Comparison of ENCODE assay signal across 18 cellular contexts in the genomic region with DNA sequence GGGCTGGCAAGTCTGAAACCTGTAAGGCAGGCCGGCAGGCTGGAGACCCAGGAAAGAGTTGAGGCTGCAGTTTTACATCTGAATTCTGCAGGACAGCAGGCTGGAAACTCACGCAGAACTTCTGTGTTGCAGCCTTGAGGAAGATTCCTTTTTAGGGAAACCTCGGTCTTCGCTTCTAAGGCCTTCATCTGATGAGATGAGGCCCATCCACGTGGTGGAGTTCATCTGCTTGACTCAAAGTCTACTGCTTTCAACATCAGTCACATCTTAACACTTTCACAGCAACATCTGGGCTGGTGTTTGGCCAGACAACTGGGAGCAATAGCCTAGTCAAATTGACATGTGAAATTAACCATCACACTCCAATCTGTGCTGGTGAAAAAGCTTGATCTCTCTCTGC. TPM values are rescaled to one million over a fixed set of nuclear protein-coding genes. Genes with fewer than 3 reads are reported as not detected.
A peak's percentile ranks its signal among the peaks of the same experiment; 100 is the strongest.
DNase-seq lines count a peak whose midpoint lies in the region; ATAC-seq and TF ChIP-seq lines count a peak whose summit lies in the region.
"Had no signal": no experiment of that assay in that cellular context is flagged by ENCODE, and none has a peak within 500 bp of the region (broad histone marks: within the 10 kb centered on the region; RNA-seq: fewer than 3 reads in every experiment).

No MANE protein-coding gene starts in this region.

- intact Hi-C loops in cardiac septum (cut with DNase I), result no loop called here
- intact Hi-C loops in left ventricle myocardium superior (cut with micrococcal nuclease), result no loop called here

- no peak for TF ChIP-seq CTCF in WTC11 (IDR thresholded peaks at IDR 0.05)

- H3K36me3 Mint-ChIP-seq in T-helper 17 cell (ENCODE audit: low read depth) (peaks cover 2% of the 10 kb centered on the region), WTC11 (peaks cover 4% of the 10 kb centered on the region)

- H3K27ac Mint-ChIP-seq in T-helper 17 cell (peak overlapping the region; percentile 61), WTC11 (no peak overlapping the region)

- no peaks in the 10 kb centered on the region for H3K9me3 ChIP-seq in T-helper 17 cell (ENCODE audit: control insufficient read depth, low read length, poor library complexity, severe bottlenecking)
- H3K9me3 ChIP-seq: HAP-1 had no signal

- H3K9me3 Mint-ChIP-seq in WTC11, result no peaks in the 10 kb centered on the region
- H3K9me3 Mint-ChIP-seq: CD4-positive, alpha-beta memory T cell had no signal

- H3K27me3 Mint-ChIP-seq in T-helper 17 cell, result no peaks in the 10 kb centered on the region
- H3K27me3 Mint-ChIP-seq in WTC11 (ENCODE audit: low read depth), result no peaks in the 10 kb centered on the region
- H3K27me3 Mint-ChIP-seq: CD4-positive, alpha-beta memory T cell had no signal

- POLR2A ChIA-PET in WTC11 (lab: Charles Lee), result interaction anchor here (0.6 kb wide), 1 partner anchor 584 kb away, joined by 5 read pairs; no protein-coding TSS in a partner anchor

- H3K4me3 Mint-ChIP-seq in T-helper 17 cell, result no peak overlapping the region
- no peak overlapping the region for H3K4me3 Mint-ChIP-seq in WTC11
- H3K4me3 Mint-ChIP-seq: CD4-positive, alpha-beta memory T cell had no signal

- H3K4me1 Mint-ChIP-seq in T-helper 17 cell (peaks cover 9% of the 10 kb centered on the region), WTC11 (peaks cover 8% of the 10 kb centered on the region)

- peak; percentile 46 for DNase-seq in cardiac septum (ENCODE audit: low spot score)
- no peak for DNase-seq in left ventricle myocardium superior
- DNase-seq in T-helper 17 cell, result no peak
- peak; percentile 26 for DNase-seq in mesenteric fat pad (ENCODE audit: low spot score)
- DNase-seq in WTC11 (ENCODE audit: low spot score), result no peak
- DNase-seq: 8988T; C1 segment of cervical spinal cord; Calu3; CD4-positive, alpha-beta memory T cell; COR-L47; DMS53; DMS79 treated with DMSO at 0.1 percent for 48 hours; GF-D8; GOT3 had no signal

- CTCF ChIA-PET in WTC11 (lab: Charles Lee), result interaction anchor here (1.2 kb wide), 1 partner anchor 99 kb away, joined by 4 read pairs; no protein-coding TSS in a partner anchor

- ATAC-seq in left ventricle myocardium superior (no peak), T-helper 17 cell (no peak), GM19324 (IDR thresholded peaks at IDR 0.05; ENCODE audit: low FRiP score, unreplicated experiment) (no peak), WTC11 (no peak), HG03139 (IDR thresholded peaks at IDR 0.05; ENCODE audit: unreplicated experiment) (no peak)

TF ChIP-seq in WTC11, 78 proteins besides CTCF, POLR2A, EP300 and RAD21:
- TF ChIP-seq SOX15 (CRISPR knock-in tag; IDR thresholded peaks at IDR 0.05) (no peak), FOXJ3 (CRISPR knock-in tag; IDR thresholded peaks at IDR 0.05; ENCODE audit: borderline replicate concordance) (no peak), OVOL2 (CRISPR knock-in tag; IDR thresholded peaks at IDR 0.05; ENCODE audit: borderline replicate concordance) (no peak), RELA (CRISPR knock-in tag; IDR thresholded peaks at IDR 0.05; ENCODE audit: borderline replicate concordance) (no peak), MXD4 (CRISPR knock-in tag; IDR thresholded peaks at IDR 0.05; ENCODE audit: borderline replicate concordance) (no peak), ZNF232 (CRISPR knock-in tag; IDR thresholded peaks at IDR 0.05) (no peak), TEAD1 (CRISPR knock-in tag; IDR thresholded peaks at IDR 0.05) (no peak), TP53 (CRISPR knock-in tag; IDR thresholded peaks at IDR 0.05) (no peak), NFYB (CRISPR knock-in tag; conservative IDR thresholded peaks at IDR 0.05; ENCODE audit: low read depth) (no peak)
- TF ChIP-seq, protein P1, sequence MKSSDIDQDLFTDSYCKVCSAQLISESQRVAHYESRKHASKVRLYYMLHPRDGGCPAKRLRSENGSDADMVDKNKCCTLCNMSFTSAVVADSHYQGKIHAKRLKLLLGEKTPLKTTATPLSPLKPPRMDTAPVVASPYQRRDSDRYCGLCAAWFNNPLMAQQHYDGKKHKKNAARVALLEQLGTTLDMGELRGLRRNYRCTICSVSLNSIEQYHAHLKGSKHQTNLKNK (CRISPR knock-in tag; IDR thresholded peaks at IDR 0.05), result no peak
- TF ChIP-seq, protein P2, sequence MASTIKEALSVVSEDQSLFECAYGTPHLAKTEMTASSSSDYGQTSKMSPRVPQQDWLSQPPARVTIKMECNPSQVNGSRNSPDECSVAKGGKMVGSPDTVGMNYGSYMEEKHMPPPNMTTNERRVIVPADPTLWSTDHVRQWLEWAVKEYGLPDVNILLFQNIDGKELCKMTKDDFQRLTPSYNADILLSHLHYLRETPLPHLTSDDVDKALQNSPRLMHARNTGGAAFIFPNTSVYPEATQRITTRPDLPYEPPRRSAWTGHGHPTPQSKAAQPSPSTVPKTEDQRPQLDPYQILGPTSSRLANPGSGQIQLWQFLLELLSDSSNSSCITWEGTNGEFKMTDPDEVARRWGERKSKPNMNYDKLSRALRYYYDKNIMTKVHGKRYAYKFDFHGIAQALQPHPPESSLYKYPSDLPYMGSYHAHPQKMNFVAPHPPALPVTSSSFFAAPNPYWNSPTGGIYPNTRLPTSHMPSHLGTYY (CRISPR knock-in tag; IDR thresholded peaks at IDR 0.05), result no peak
- TF ChIP-seq, protein P3, sequence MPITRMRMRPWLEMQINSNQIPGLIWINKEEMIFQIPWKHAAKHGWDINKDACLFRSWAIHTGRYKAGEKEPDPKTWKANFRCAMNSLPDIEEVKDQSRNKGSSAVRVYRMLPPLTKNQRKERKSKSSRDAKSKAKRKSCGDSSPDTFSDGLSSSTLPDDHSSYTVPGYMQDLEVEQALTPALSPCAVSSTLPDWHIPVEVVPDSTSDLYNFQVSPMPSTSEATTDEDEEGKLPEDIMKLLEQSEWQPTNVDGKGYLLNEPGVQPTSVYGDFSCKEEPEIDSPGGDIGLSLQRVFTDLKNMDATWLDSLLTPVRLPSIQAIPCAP (CRISPR knock-in tag; IDR thresholded peaks at IDR 0.05), result no peak

RNA-seq across cellular contexts. Expression of gene EVA1C, which starts 57.1 kb away (rescaled TPM):
- total RNA-seq in cardiac septum, result 15.4 TPM
- total RNA-seq in left ventricle myocardium superior, result 13.6 TPM
- 10 to 100 TPM; 17.9 to 21.9 TPM for total RNA-seq in T-helper 17 cell
- total RNA-seq in mesenteric fat pad, result 50.3 TPM
- 2.3 to 3.6 TPM (median 3.1 TPM) in 3 replicates for total RNA-seq in WTC11 (2021)
- total RNA-seq: G401 had no signal

Comparison
In these comparisons a context has a peak if more than half of its experiments do, and no peak if none do; other contexts are left out.
1. DNase-seq: peak in cardiac septum (single experiment) and mesenteric fat pad (single experiment); none in left ventricle myocardium superior (single experiment), T-helper 17 cell (0 of 3) and WTC11 (single experiment).